Comparison of ENCODE assay signal across 8 cellular contexts in the genomic region with DNA sequence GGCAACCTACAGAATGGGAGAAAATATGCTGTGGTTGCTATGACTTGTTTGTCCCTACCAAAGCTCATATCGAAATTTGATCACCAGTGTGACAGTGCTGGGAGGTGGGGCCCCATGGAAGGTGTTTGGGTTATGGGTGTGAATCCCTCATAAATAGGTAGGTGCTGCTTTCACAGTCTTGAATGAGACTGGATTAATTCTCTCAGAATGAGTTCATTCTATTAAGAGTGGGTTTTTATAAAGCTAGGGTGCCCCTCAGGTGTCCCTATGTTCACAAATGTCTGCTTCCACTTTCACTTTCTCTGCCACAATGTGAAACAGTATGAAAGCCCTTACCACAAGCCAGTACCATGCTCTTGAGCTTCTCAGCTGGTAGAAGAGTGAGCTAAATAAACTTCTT.
A peak's percentile ranks its signal among the peaks of the same experiment; 100 is the strongest.
DNase-seq lines count a peak whose midpoint lies in the region; ATAC-seq and TF ChIP-seq lines count a peak whose summit lies in the region.

No MANE protein-coding gene starts in this region.

- H3K36me3 ChIP-seq in heart right ventricle (peaks cover 0 to 16% (median 0%) of the 10 kb centered on the region in 9 donors), transverse colon (no peaks in the 10 kb centered on the region)

- WGBS in heart right ventricle, 2 donors, result 73 to 78% methylated on average over 1 of the region's 1 CpG
- 62% methylated on average over 1 of the region's 1 CpG; no CpG with 5 or more reads in 1 of the 2 donors for WGBS in transverse colon (ENCODE audit: low coverage in 1 of 2), 2 donors

- H3K4me1 ChIP-seq in heart right ventricle (peaks cover 0 to 4% (median 0%) of the 10 kb centered on the region in 9 donors), transverse colon (peaks cover 0 to 6% (median 0%) of the 10 kb centered on the region in 4 donors)

- intact Hi-C loops in heart right ventricle (cut with DNase I), result no loop called here
- intact Hi-C loops in transverse colon (cut with DNase I; ENCODE audit: low total_unique reads), result no loop called here

- H3K9me3 ChIP-seq in heart right ventricle (no peaks in the 10 kb centered on the region), transverse colon (no peaks in the 10 kb centered on the region)

- H3K27me3 ChIP-seq in heart right ventricle (no peaks in the 10 kb centered on the region), transverse colon (no peaks in the 10 kb centered on the region)

- peak; percentile 78 for ATAC-seq in GM19395 (IDR thresholded peaks at IDR 0.05; ENCODE audit: unreplicated experiment)
- ATAC-seq in HG03342 (IDR thresholded peaks at IDR 0.05; ENCODE audit: unreplicated experiment), result peak; percentile 74
- ATAC-seq in heart right ventricle, result no peak

- DNase-seq in ACHN, result peak; percentile 67
- peak; percentile 30 for DNase-seq in central memory CD4-positive, alpha-beta T cell
- DNase-seq in heart right ventricle, result no peak
- DNase-seq in transverse colon, result no peak
- DNase-seq in HCEC 1CT, result no peak
- no peak for DNase-seq in NCI-H82 (lab: John Stamatoyannopoulos, UW)

- TF ChIP-seq CTCF in heart right ventricle (IDR thresholded peaks at IDR 0.05) (no peak), transverse colon (IDR thresholded peaks at IDR 0.05) (no peak)

- no peak for TF ChIP-seq POLR2A in transverse colon (IDR thresholded peaks at IDR 0.05)

- H3K27ac ChIP-seq in heart right ventricle (no peak overlapping the region), transverse colon (no peak overlapping the region)

- H3K4me3 ChIP-seq in heart right ventricle (no peak overlapping the region), transverse colon (no peak overlapping the region)

- in situ Hi-C loops in ACHN (cut with HindIII; ENCODE audit: low pct_ligation_motif_present, low pct_unique_long_range_greater_than_20kb, low sequenced_read_pairs) (no loop called here), transverse colon (cut with MboI; ENCODE audit: low pct_ligation_motif_present in 1 of 4, low pct_unique_long_range_greater_than_20kb in 1 of 4, low sequenced_read_pairs in 3 of 4) (no loop called here)

- no peak for TF ChIP-seq EP300 in transverse colon (IDR thresholded peaks at IDR 0.05; ENCODE audit: low read depth)

Comparison
In these comparisons a context has a peak if more than half of its experiments do, and no peak if none do; other contexts are left out.
1. DNase-seq: peak in ACHN (single experiment) and central memory CD4-positive, alpha-beta T cell (single experiment); none in heart right ventricle (0 of 2), transverse colon (single experiment), HCEC 1CT (single experiment) and NCI-H82 (single experiment).
2. ATAC-seq: peak in GM19395 (single experiment) and HG03342 (single experiment); none in heart right ventricle (0 of 8).